26 cellular contexts compared by ENCODE assay signal in genomic region chr20:55714082-55714481, GRCh38.
"Had no signal": no experiment of that assay in that cellular context is flagged by ENCODE, and none has a peak within 500 bp of the region (broad histone marks: within the 10 kb centered on the region; RNA-seq: fewer than 3 reads in every experiment).

No MANE protein-coding gene starts in this region.

- DNase-seq: colonic mucosa; cortex of kidney; dermis blood vessel endothelial cell; effector CD4-positive, alpha-beta T cell; effector CD8-positive, alpha-beta T cell; effector memory CD4-positive, alpha-beta T cell; effector memory CD8-positive, alpha-beta T cell; endodermal cell; erythroblast; esophagus squamous epithelium; foreskin fibroblast; foreskin keratinocyte; foreskin melanocyte; gastrocnemius medialis; glutamatergic neuron; head of caudate nucleus; heart left ventricle; heart right ventricle had no signal

- H3K4me1 ChIP-seq: colonic mucosa, esophagus muscularis mucosa, esophagus squamous epithelium, foreskin keratinocyte, gastrocnemius medialis, gastroesophageal sphincter, heart left ventricle, heart right ventricle had no signal

- FAIRE-seq: colon, endometrium, endothelial cell of umbilical vein, frontal cortex had no signal

- H3K9me3 ChIP-seq: colonic mucosa, esophagus muscularis mucosa, esophagus squamous epithelium, gastrocnemius medialis had no signal

- H3K4me3 ChIP-seq: colonic mucosa, coronary artery, esophagus muscularis mucosa, esophagus squamous epithelium, gastrocnemius medialis, gastroesophageal sphincter, heart left ventricle, heart right ventricle had no signal

- H3K27ac ChIP-seq: colonic mucosa, coronary artery, epithelial cell of prostate, esophagus muscularis mucosa, esophagus squamous epithelium, foreskin keratinocyte, gastrocnemius medialis, gastroesophageal sphincter, heart left ventricle, heart right ventricle had no signal

- H3K27me3 ChIP-seq: colonic mucosa, esophagus muscularis mucosa, esophagus squamous epithelium, foreskin keratinocyte, gastrocnemius medialis, gastroesophageal sphincter, heart left ventricle, heart right ventricle had no signal

- H3K36me3 ChIP-seq: colonic mucosa, esophagus muscularis mucosa, esophagus squamous epithelium, gastrocnemius medialis, gastroesophageal sphincter, heart left ventricle, heart right ventricle had no signal
